ENCODE assay signal across 32 cellular contexts in the genomic region with DNA sequence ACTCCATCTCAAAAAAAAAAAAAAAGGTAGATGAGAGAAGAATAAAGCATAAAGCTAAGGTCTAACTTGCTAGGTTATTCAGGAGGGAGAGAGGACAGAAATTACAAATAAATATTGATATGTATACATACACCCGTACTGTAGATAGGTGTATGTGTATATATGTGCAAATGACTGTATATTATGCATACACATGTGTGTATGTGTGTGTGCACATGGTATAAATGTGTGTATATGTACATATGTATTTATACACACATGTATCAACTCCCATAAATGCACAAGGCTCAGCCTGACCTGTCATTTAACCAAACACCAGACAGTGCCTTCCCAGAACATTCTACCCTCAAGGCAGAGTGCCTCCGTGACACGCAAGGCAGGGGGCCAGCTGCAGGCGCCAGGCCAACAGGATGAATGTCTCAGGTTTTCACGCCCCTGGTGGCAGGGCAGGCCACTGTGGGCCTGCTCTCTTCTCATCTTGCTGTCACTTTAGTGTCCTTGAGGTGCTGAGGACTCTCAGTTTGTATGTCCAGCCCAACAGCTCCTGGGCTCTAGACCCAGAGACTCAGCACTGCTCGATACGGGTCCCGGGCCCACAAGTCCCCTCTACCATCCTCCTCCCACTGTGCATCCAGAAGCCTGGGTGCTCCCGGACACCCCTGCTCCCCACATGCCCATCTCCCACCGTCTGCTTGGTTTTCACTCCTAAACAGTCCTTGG.
"Had no signal": no experiment of that assay in that cellular context is flagged by ENCODE, and none has a peak within 500 bp of the region (broad histone marks: within the 10 kb centered on the region; RNA-seq: fewer than 3 reads in every experiment).

No MANE protein-coding gene starts in this region.

- H3K4me3 Mint-ChIP-seq: activated B cell treated with CpG ODN at 0.5 μM for 24 hours; activated CD4-positive, alpha-beta T cell treated with anti-CD3 and anti-CD28 coated beads, Interleukin-2, amount 10 ng/mL, durations not matched to agents 24 days and 14 days; activated CD8-positive, alpha-beta memory T cell treated with anti-CD3 and anti-CD28 coated beads, Interleukin-2, amount 10 ng/mL, durations not matched to agents 7 days and 5 days; activated naive CD8-positive, alpha-beta T cell treated with anti-CD3 and anti-CD28 coated beads, Interleukin-2, amount 50 U/mL, for 24 hours; activated T-cell treated with anti-CD3 and anti-CD28 coated beads, Interleukin-2, amount 50 U/mL, for 24 hours; activated T-helper 1 cell treated with anti-CD3 and anti-CD28 coated beads, Interleukin-12 subunit alpha, Interleukin-12 subunit beta, Interleukin-2, Interleukin-4 antibody, amounts not matched to agents 30 ng/mL and 10 ng/mL and 1 ng/mL, durations not matched to agents 14 hours and 24 hours and 36 hours; central memory CD8-positive, alpha-beta T cell; T-helper 17 cell had no signal

- H3K9me3 Mint-ChIP-seq: activated B cell treated with CpG ODN at 0.5 μM for 24 hours; activated CD4-positive, alpha-beta T cell treated with anti-CD3 and anti-CD28 coated beads, Interleukin-2, amount 10 ng/mL, durations not matched to agents 24 days and 14 days; activated naive CD4-positive, alpha-beta T cell treated with anti-CD3 and anti-CD28 coated beads, Interleukin-2, amount 50 U/mL, for 72 hours; activated naive CD8-positive, alpha-beta T cell treated with anti-CD3 and anti-CD28 coated beads, Interleukin-2, amount 50 U/mL, for 24 hours; activated T-cell treated with anti-CD3 and anti-CD28 coated beads, Interleukin-2, amount 50 U/mL, for 24 hours; activated T-helper 1 cell treated with anti-CD3 and anti-CD28 coated beads, Interleukin-12 subunit alpha, Interleukin-12 subunit beta, Interleukin-2, Interleukin-4 antibody, amounts not matched to agents 30 ng/mL and 10 ng/mL and 1 ng/mL, durations not matched to agents 14 hours and 24 hours and 36 hours; central memory CD8-positive, alpha-beta T cell had no signal

- ATAC-seq: activated CD8-positive, alpha-beta memory T cell treated with anti-CD3 and anti-CD28 coated beads, Interleukin-2, amount 10 ng/mL, durations not matched to agents 7 days and 5 days; activated naive CD4-positive, alpha-beta T cell treated with anti-CD3 and anti-CD28 coated beads, Interleukin-2, amount 50 U/mL, for 72 hours; activated naive CD8-positive, alpha-beta T cell treated with anti-CD3 and anti-CD28 coated beads, Interleukin-2, amount 50 U/mL, for 24 hours; body of pancreas; Panc1; Right ventricle myocardium inferior; T-helper 17 cell had no signal

- DNase-seq: activated B cell treated with CpG ODN at 0.5 μM for 24 hours; activated CD4-positive, alpha-beta T cell treated with anti-CD3 and anti-CD28 coated beads for 1 hour; activated CD4-positive, alpha-beta T cell treated with anti-CD3 and anti-CD28 coated beads, Interleukin-2, amount 10 ng/mL, durations not matched to agents 24 days and 14 days; activated CD4-positive, alpha-beta T cell treated with anti-CD3 and anti-CD28 coated beads, Interleukin-2, amount 50 U/mL, for 48 hours; activated CD8-positive, alpha-beta memory T cell treated with anti-CD3 and anti-CD28 coated beads, Interleukin-2, amount 10 ng/mL, durations not matched to agents 7 days and 5 days; activated effector memory CD4-positive, alpha-beta T cell treated with Interleukin-2 at 50 U/mL for 16 hours; activated naive CD4-positive, alpha-beta T cell; activated naive CD8-positive, alpha-beta T cell treated with anti-CD3 and anti-CD28 coated beads, Interleukin-2, amount 50 U/mL, for 24 hours; activated T-cell treated with anti-CD3 and anti-CD28 coated beads, Interleukin-2, amount 50 U/mL, for 24 hours; amniotic stem cell; body of pancreas; MG63; MV-4-11; NCI-H1092 treated with DMSO at 0.1 percent for 48 hours; NCI-H1417 treated with DMSO at 0.1 percent for 48 hours; NCI-H1694; NCI-H2029; NCI-H345; NCI-H510A; NCI-H526 treated with DMSO at 0.1 percent for 48 hours; NK-92 treated with Interleukin-12 subunit alpha and Interleukin-12 subunit beta, amount 100 ng/mL, for 24 hours; OCI-M1; RPMI8226; SJCRH30; T-helper 17 cell; T-helper 9 cell had no signal

- H3K27ac ChIP-seq: ascending aorta, body of pancreas, SJCRH30 had no signal

- H3K4me3 ChIP-seq: ascending aorta, body of pancreas, MG63, SJCRH30 had no signal

- H3K9me3 ChIP-seq: ascending aorta, body of pancreas, MG63, SJCRH30 had no signal

- H3K27ac Mint-ChIP-seq: activated B cell treated with CpG ODN at 0.5 μM for 24 hours; activated CD4-positive, alpha-beta T cell treated with anti-CD3 and anti-CD28 coated beads, Interleukin-2, amount 10 ng/mL, durations not matched to agents 24 days and 14 days; activated CD8-positive, alpha-beta memory T cell treated with anti-CD3 and anti-CD28 coated beads, Interleukin-2, amount 10 ng/mL, durations not matched to agents 7 days and 5 days; activated naive CD4-positive, alpha-beta T cell treated with anti-CD3 and anti-CD28 coated beads, Interleukin-2, amount 50 U/mL, for 72 hours; activated naive CD8-positive, alpha-beta T cell treated with anti-CD3 and anti-CD28 coated beads, Interleukin-2, amount 50 U/mL, for 24 hours; activated T-cell treated with anti-CD3 and anti-CD28 coated beads, Interleukin-2, amount 50 U/mL, for 24 hours; activated T-helper 1 cell treated with anti-CD3 and anti-CD28 coated beads, Interleukin-12 subunit alpha, Interleukin-12 subunit beta, Interleukin-2, Interleukin-4 antibody, amounts not matched to agents 30 ng/mL and 10 ng/mL and 1 ng/mL, durations not matched to agents 14 hours and 24 hours and 36 hours; T-helper 17 cell had no signal

- H3K4me1 Mint-ChIP-seq: activated B cell treated with CpG ODN at 0.5 μM for 24 hours; activated CD4-positive, alpha-beta T cell treated with anti-CD3 and anti-CD28 coated beads, Interleukin-2, amount 10 ng/mL, durations not matched to agents 24 days and 14 days; activated CD8-positive, alpha-beta memory T cell treated with anti-CD3 and anti-CD28 coated beads, Interleukin-2, amount 10 ng/mL, durations not matched to agents 7 days and 5 days; activated naive CD8-positive, alpha-beta T cell treated with anti-CD3 and anti-CD28 coated beads, Interleukin-2, amount 50 U/mL, for 24 hours; central memory CD8-positive, alpha-beta T cell had no signal

- H3K27me3 ChIP-seq: ascending aorta, body of pancreas, MG63, SJCRH30 had no signal

- H3K27me3 Mint-ChIP-seq: activated CD4-positive, alpha-beta T cell treated with anti-CD3 and anti-CD28 coated beads, Interleukin-2, amount 10 ng/mL, durations not matched to agents 24 days and 14 days; activated CD8-positive, alpha-beta memory T cell treated with anti-CD3 and anti-CD28 coated beads, Interleukin-2, amount 10 ng/mL, durations not matched to agents 7 days and 5 days; activated naive CD8-positive, alpha-beta T cell treated with anti-CD3 and anti-CD28 coated beads, Interleukin-2, amount 50 U/mL, for 24 hours; activated T-cell treated with anti-CD3 and anti-CD28 coated beads, Interleukin-2, amount 50 U/mL, for 24 hours; central memory CD8-positive, alpha-beta T cell; T-helper 17 cell had no signal

- H3K36me3 ChIP-seq: ascending aorta, MG63, SJCRH30 had no signal

- H3K36me3 Mint-ChIP-seq: activated CD8-positive, alpha-beta memory T cell treated with anti-CD3 and anti-CD28 coated beads, Interleukin-2, amount 10 ng/mL, durations not matched to agents 7 days and 5 days; activated naive CD4-positive, alpha-beta T cell treated with anti-CD3 and anti-CD28 coated beads, Interleukin-2, amount 50 U/mL, for 72 hours had no signal
